21 cellular contexts compared by ENCODE assay signal in the genomic region with DNA sequence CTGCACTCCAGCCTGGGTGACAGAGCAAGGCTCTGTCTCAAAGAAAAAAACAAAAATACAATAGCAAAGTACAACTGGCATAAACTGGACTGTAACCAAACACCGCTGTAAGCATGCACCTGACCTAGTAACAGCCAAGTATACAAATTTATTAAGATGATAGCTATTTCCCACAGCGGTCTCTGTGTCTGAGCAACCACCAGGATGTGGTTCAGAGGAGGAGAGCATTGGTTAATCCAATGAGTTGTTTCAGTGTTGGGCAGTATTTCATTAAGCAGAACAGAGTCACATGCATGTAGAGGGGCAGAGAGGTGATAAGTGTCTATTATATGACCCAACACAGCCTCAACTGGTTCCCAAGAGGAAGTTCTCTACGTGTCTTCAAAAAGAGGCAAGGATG. TPM values are rescaled to one million over a fixed set of nuclear protein-coding genes. Genes with fewer than 3 reads are reported as not detected.
A peak's percentile ranks its signal among the peaks of the same experiment; 100 is the strongest.
DNase-seq lines count a peak whose midpoint lies in the region; ATAC-seq, FAIRE-seq and TF ChIP-seq lines count a peak whose summit lies in the region.
"Had no signal": no experiment of that assay in that cellular context is flagged by ENCODE, and none has a peak within 500 bp of the region (broad histone marks: within the 10 kb centered on the region; RNA-seq: fewer than 3 reads in every experiment).

No MANE protein-coding gene starts in this region.

- peaks cover 0 to 2% of the 10 kb centered on the region in 2 donors for H3K36me3 ChIP-seq in kidney (ENCODE audit: control insufficient read depth in 1 of 2, insufficient read depth in 2 of 2, low read length in 2 of 2)
- no peaks in the 10 kb centered on the region for H3K36me3 ChIP-seq in effector memory CD4-positive, alpha-beta T cell (ENCODE audit: control insufficient read depth, insufficient read depth, low read length)

- H3K27ac ChIP-seq in kidney (ENCODE audit: low read depth in 2 of 2, low read length in 2 of 2): peak overlapping the region in 1 of 2 donors; percentile 18
- H3K27ac ChIP-seq in effector memory CD4-positive, alpha-beta T cell (ENCODE audit: insufficient read depth, low read length, poor library complexity, severe bottlenecking): no peak overlapping the region
- H3K27ac ChIP-seq: PC-9, SK-N-MC had no signal

- H3K4me3 ChIP-seq in kidney (ENCODE audit: low read length in 2 of 2): peak overlapping the region; percentile 53 to 57
- no peak overlapping the region for H3K4me3 ChIP-seq in effector memory CD4-positive, alpha-beta T cell (ENCODE audit: insufficient read depth, low read depth, low read length, poor library complexity, severe bottlenecking)
- H3K4me3 ChIP-seq: GM12878, K562, PC-9, SK-N-MC had no signal

- no peaks in the 10 kb centered on the region for H3K9me3 ChIP-seq in kidney (ENCODE audit: control insufficient read depth in 1 of 2, low read length in 2 of 2)
- no peaks in the 10 kb centered on the region for H3K9me3 ChIP-seq in effector memory CD4-positive, alpha-beta T cell (ENCODE audit: control insufficient read depth, low read length)

- H3K9ac ChIP-seq in kidney (ENCODE audit: low read length in 2 of 2): peak overlapping the region in 1 of 2 donors; percentile 7

- no peak for ATAC-seq in left cardiac atrium
- ATAC-seq: GM12878, K562 had no signal

- intact Hi-C loops in kidney (cut with DNase I) (no loop called here), left cardiac atrium (cut with DNase I) (no loop called here)

- FAIRE-seq in GM19239 (lab: Jason Lieb, UNC) (peak; percentile 35), HTR-8/SVneo (lab: Jason Lieb, UNC) (peak; percentile 67), kidney (lab: Jason Lieb, UNC) (no peak)
- FAIRE-seq: GM12878, K562 had no signal

- H3K27me3 ChIP-seq in effector memory CD4-positive, alpha-beta T cell (replicated peaks; ENCODE audit: control insufficient read depth, insufficient read depth, low read length, poor library complexity, severe bottlenecking): peaks cover 12% of the 10 kb centered on the region

- TF ChIP-seq CTCF in kidney (IDR thresholded peaks at IDR 0.05; ENCODE audit: borderline replicate concordance, extremely low read depth, insufficient read depth): no peak

- peaks cover 2 to 4% of the 10 kb centered on the region in 2 donors for H3K4me1 ChIP-seq in kidney (ENCODE audit: control insufficient read depth in 1 of 2, insufficient read depth in 1 of 2, low read depth in 1 of 2, low read length in 2 of 2)
- H3K4me1 ChIP-seq in effector memory CD4-positive, alpha-beta T cell (ENCODE audit: control insufficient read depth, insufficient read depth, low read length, poor library complexity, severe bottlenecking): no peaks in the 10 kb centered on the region

- no peak for DNase-seq in GM19239 (ENCODE audit: insufficient read length, low spot score)
- DNase-seq in HTR-8/SVneo (ENCODE audit: insufficient read length, low spot score): no peak
- DNase-seq in NCI-H526 (lab: John Stamatoyannopoulos, UW): peak; percentile 8 to 56
- no peak for DNase-seq in kidney
- no peak for DNase-seq in left cardiac atrium
- no peak for DNase-seq in stimulated activated CD4-positive, alpha-beta T cell treated with anti-CD3 and anti-CD28 coated beads, Interleukin-15, amount 100 ng/mL, for 24 hours
- no peak for DNase-seq in LoVo (ENCODE audit: low spot score)
- DNase-seq in effector memory CD4-positive, alpha-beta T cell: no peak
- DNase-seq: CD4-positive, CD25-positive, alpha-beta regulatory T cell; GOT3; NCI-H1105 treated with DMSO at 0.1 percent for 48 hours; NCI-H2029 treated with DMSO at 0.1 percent for 48 hours; NCI-H2171 treated with DMSO at 0.1 percent for 48 hours; NCI-H446; NCI-H69; PC-9; RPMI8226; SHP77 treated with DMSO at 0.1 percent for 48 hours had no signal

RNA-seq across cellular contexts. Expression of a gene that starts 4.0 kb away (rescaled TPM):
- total RNA-seq in kidney: 38.8 TPM
- polyA plus RNA-seq in kidney (ENCODE audit: insufficient read depth, low read depth, low replicate concordance): 19.0 TPM
- total RNA-seq in left cardiac atrium: 1 to 10 TPM; 2.3 to 6.2 TPM
- total RNA-seq: CD4-positive, CD25-positive, alpha-beta regulatory T cell; GM12878; K562 had no signal
- polyA plus RNA-seq: CD4-positive, CD25-positive, alpha-beta regulatory T cell; GM12878; K562 had no signal

Comparison
In these comparisons a context has a peak if more than half of its experiments do, and no peak if none do; other contexts are left out.
1. DNase-seq: peak in NCI-H526 (2 of 2); none in GM19239 (single experiment), HTR-8/SVneo (single experiment), kidney (single experiment), left cardiac atrium (single experiment), stimulated activated CD4-positive, alpha-beta T cell treated with anti-CD3 and anti-CD28 coated beads, Interleukin-15, amount 100 ng/mL, for 24 hours (single experiment), LoVo (single experiment) and effector memory CD4-positive, alpha-beta T cell (0 of 3).